16 cellular contexts compared by ENCODE assay signal in the genomic region with DNA sequence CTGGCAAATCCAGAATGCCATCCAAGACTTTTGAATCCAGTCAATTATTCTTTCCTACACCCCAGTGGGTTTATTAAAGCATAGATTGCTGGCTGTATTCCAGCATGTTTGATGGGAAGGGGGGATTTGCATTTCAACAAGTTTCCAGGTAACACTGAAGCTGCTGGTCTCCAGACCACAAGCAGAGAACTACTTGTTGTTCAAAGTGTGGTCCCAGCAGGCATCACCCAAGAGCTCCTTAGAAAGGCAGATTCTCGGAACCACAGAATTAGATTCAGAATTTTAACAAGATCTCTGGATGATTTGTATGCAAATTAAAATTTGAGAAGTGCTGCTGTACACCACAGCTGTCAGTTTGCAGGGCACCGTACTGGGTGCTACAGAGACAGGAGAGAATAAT.
"Had no signal": no experiment of that assay in that cellular context is flagged by ENCODE, and none has a peak within 500 bp of the region (broad histone marks: within the 10 kb centered on the region; RNA-seq: fewer than 3 reads in every experiment).

No MANE protein-coding gene starts in this region.

- H3K4me3 ChIP-seq: ascending aorta, coronary artery, gastrocnemius medialis, left ventricle myocardium inferior, tibial nerve had no signal

- ATAC-seq: activated CD4-positive, CD25-positive, alpha-beta regulatory T cell treated with anti-CD3 and anti-CD28 coated beads, Interleukin-2, amount 50 U/mL, for 24 hours; gastrocnemius medialis; stimulated activated naive CD8-positive, alpha-beta T cell treated with anti-CD3 and anti-CD28 coated beads, Interleukin-15, Interleukin-2, amounts not matched to agents 100 U/mL and 50 U/mL, for 24 hours had no signal

- H3K36me3 ChIP-seq: ascending aorta, gastrocnemius medialis, left ventricle myocardium inferior, tibial nerve had no signal

- DNase-seq: activated CD4-positive, alpha-beta T cell treated with anti-CD3 and anti-CD28 coated beads, Interleukin-2, amount 50 U/mL, for 1 hour; activated CD8-positive, alpha-beta memory T cell treated with anti-CD3 and anti-CD28 coated beads, Interleukin-2, amount 50 U/mL, for 48 hours; activated effector memory CD4-positive, alpha-beta T cell treated with anti-CD3 and anti-CD28 coated beads, Interleukin-2, amount 50 U/mL, for 16 hours; activated T-cell treated with anti-CD3 and anti-CD28 coated beads, Interleukin-2, amount 50 U/mL, for 48 hours; gastrocnemius medialis; left ventricle myocardium inferior; mammary epithelial cell; midbrain; posterior cingulate gyrus; stimulated activated CD4-positive, alpha-beta T cell treated with anti-CD3 and anti-CD28 coated beads, Interleukin-2, amount 100 ng/mL, for 24 hours; stimulated activated naive CD8-positive, alpha-beta T cell treated with anti-CD3 and anti-CD28 coated beads, Interleukin-15, Interleukin-2, amounts not matched to agents 100 U/mL and 50 U/mL, for 24 hours; substantia nigra had no signal

- H3K27me3 ChIP-seq: ascending aorta, gastrocnemius medialis, tibial nerve had no signal

- H3K9me3 ChIP-seq: ascending aorta, gastrocnemius medialis, left ventricle myocardium inferior, tibial nerve had no signal

- H3K27ac ChIP-seq: ascending aorta, coronary artery, left ventricle myocardium inferior, tibial nerve had no signal

- H3K4me1 ChIP-seq: ascending aorta, tibial nerve had no signal
